11 cellular contexts compared by ENCODE assay signal in genomic region chr17:19363460-19364035, GRCh38. TPM values are rescaled to one million over a fixed set of nuclear protein-coding genes. Genes with fewer than 3 reads are reported as not detected.
DNase-seq lines count a peak whose midpoint lies in the region; TF ChIP-seq lines count a peak whose summit lies in the region.
"Had no signal": no experiment of that assay in that cellular context is flagged by ENCODE, and none has a peak within 500 bp of the region (broad histone marks: within the 10 kb centered on the region; RNA-seq: fewer than 3 reads in every experiment).

No MANE protein-coding gene starts in this region.

- H3F3A ChIP-seq in MM.1S (ENCODE audit: insufficient read depth, low read length) = no peaks in the 10 kb centered on the region

- H4K20me1 ChIP-seq in MM.1S (ENCODE audit: insufficient read depth, low read length) = no peaks in the 10 kb centered on the region

- TF ChIP-seq POLR2A in esophagus muscularis mucosa (IDR thresholded peaks at IDR 0.05; ENCODE audit: low read depth) = no peak
- TF ChIP-seq POLR2A in spleen (IDR thresholded peaks at IDR 0.05) = no peak

- TF ChIP-seq CTCF in MM.1S (IDR thresholded peaks at IDR 0.05; ENCODE audit: low read length) = no peak
- no peak for TF ChIP-seq CTCF in esophagus muscularis mucosa (IDR thresholded peaks at IDR 0.05)
- no peak for TF ChIP-seq CTCF in spleen (IDR thresholded peaks at IDR 0.05 in 8 of 11, conservative IDR thresholded peaks at IDR 0.05 in 3 of 11)
- no peak for TF ChIP-seq CTCF in coronary artery (IDR thresholded peaks at IDR 0.05)

- no peaks in the 10 kb centered on the region for H3K9me3 ChIP-seq in MM.1S (replicated peaks; ENCODE audit: insufficient read depth, low read length)
- H3K9me3 ChIP-seq in esophagus muscularis mucosa = no peaks in the 10 kb centered on the region
- H3K9me3 ChIP-seq in spleen = no peaks in the 10 kb centered on the region
- H3K9me3 ChIP-seq: uterus had no signal

- H3K36me3 Mint-ChIP-seq in activated CD4-positive, alpha-beta memory T cell treated with anti-CD3 and anti-CD28 coated beads, Interleukin-2, amount 10 ng/mL, durations not matched to agents 7 days and 5 days (ENCODE audit: low read depth) = no peaks in the 10 kb centered on the region
- no peaks in the 10 kb centered on the region for H3K36me3 Mint-ChIP-seq in activated CD4-positive, alpha-beta memory T cell treated with anti-CD3 and anti-CD28 coated beads for 36 hours
- H3K36me3 Mint-ChIP-seq: T-cell had no signal

- H2AFZ ChIP-seq in MM.1S (ENCODE audit: low read length) = 0 out of 2 replicates have a peak overlapping the region, but pooled peaks have one; percentile 100

- 0 out of 2 replicates have a peak overlapping the region, but pooled peaks have one; percentile 97 for H3K4me3 ChIP-seq in MM.1S (ENCODE audit: low read length)
- no peak overlapping the region for H3K4me3 ChIP-seq in esophagus muscularis mucosa
- H3K4me3 ChIP-seq in spleen = no peak overlapping the region
- no peak overlapping the region for H3K4me3 ChIP-seq in coronary artery

- peaks cover 37% of the 10 kb centered on the region for H3K4me1 Mint-ChIP-seq in activated CD4-positive, alpha-beta memory T cell treated with anti-CD3 and anti-CD28 coated beads, Interleukin-2, amount 10 ng/mL, durations not matched to agents 7 days and 5 days
- peaks cover 8% of the 10 kb centered on the region for H3K4me1 Mint-ChIP-seq in activated CD4-positive, alpha-beta memory T cell treated with anti-CD3 and anti-CD28 coated beads for 36 hours (ENCODE audit: low read depth)

- H3K9me3 Mint-ChIP-seq in activated CD4-positive, alpha-beta memory T cell treated with anti-CD3 and anti-CD28 coated beads, Interleukin-2, amount 10 ng/mL, durations not matched to agents 7 days and 5 days = no peaks in the 10 kb centered on the region
- H3K9me3 Mint-ChIP-seq in activated CD4-positive, alpha-beta memory T cell treated with anti-CD3 and anti-CD28 coated beads for 36 hours = no peaks in the 10 kb centered on the region
- H3K9me3 Mint-ChIP-seq: T-cell had no signal

- peak overlapping the region; percentile 98; the same call in 1 of the 2 replicates for H3K4me2 ChIP-seq in MM.1S (ENCODE audit: low read depth, low read length)

- peaks cover 17% of the 10 kb centered on the region for H3K27me3 Mint-ChIP-seq in activated CD4-positive, alpha-beta memory T cell treated with anti-CD3 and anti-CD28 coated beads, Interleukin-2, amount 10 ng/mL, durations not matched to agents 7 days and 5 days
- peaks cover 4% of the 10 kb centered on the region for H3K27me3 Mint-ChIP-seq in activated CD4-positive, alpha-beta memory T cell treated with anti-CD3 and anti-CD28 coated beads for 36 hours

- no peak for DNase-seq in activated CD4-positive, alpha-beta memory T cell treated with anti-CD3 and anti-CD28 coated beads, Interleukin-2, amount 10 ng/mL, durations not matched to agents 7 days and 5 days
- no peak for DNase-seq in activated CD4-positive, alpha-beta memory T cell treated with anti-CD3 and anti-CD28 coated beads for 36 hours
- DNase-seq in MM.1S = no peak
- DNase-seq in esophagus muscularis mucosa (ENCODE audit: extremely low spot score) = no peak
- DNase-seq in spleen = peak; percentile 64
- no peak for DNase-seq in NCI-H510A treated with DMSO at 0.1 percent for 48 hours (lab: John Stamatoyannopoulos, UW)
- DNase-seq in GM19240 (ENCODE audit: insufficient read length, low spot score) = no peak
- no peak for DNase-seq in coronary artery (ENCODE audit: low spot score)

- peak overlapping the region; percentile 4 for H3K4me3 Mint-ChIP-seq in activated CD4-positive, alpha-beta memory T cell treated with anti-CD3 and anti-CD28 coated beads, Interleukin-2, amount 10 ng/mL, durations not matched to agents 7 days and 5 days
- H3K4me3 Mint-ChIP-seq in activated CD4-positive, alpha-beta memory T cell treated with anti-CD3 and anti-CD28 coated beads for 36 hours = no peak overlapping the region

- no peak for TF ChIP-seq EP300 in esophagus muscularis mucosa (IDR thresholded peaks at IDR 0.05)

- H3K9ac ChIP-seq in MM.1S (ENCODE audit: low read length) = no peak overlapping the region

- H3K27ac Mint-ChIP-seq in activated CD4-positive, alpha-beta memory T cell treated with anti-CD3 and anti-CD28 coated beads, Interleukin-2, amount 10 ng/mL, durations not matched to agents 7 days and 5 days = no peak overlapping the region
- no peak overlapping the region for H3K27ac Mint-ChIP-seq in activated CD4-positive, alpha-beta memory T cell treated with anti-CD3 and anti-CD28 coated beads for 36 hours

- no peak overlapping the region for H3K27ac ChIP-seq in MM.1S (ENCODE audit: low read length)
- peak overlapping the region in 3 of 4 donors; percentile 79 to 87 (median 84) for H3K27ac ChIP-seq in esophagus muscularis mucosa (replicated peaks in 1 of 4)
- H3K27ac ChIP-seq in spleen = peak overlapping the region in 1 of 8 donors; percentile 84
- H3K27ac ChIP-seq in coronary artery = peak overlapping the region in 1 of 2 donors; percentile 94

- H3K36me3 ChIP-seq in MM.1S (replicated peaks; ENCODE audit: insufficient read depth, low read length) = no peaks in the 10 kb centered on the region
- H3K36me3 ChIP-seq in esophagus muscularis mucosa = peaks cover 0 to 5% (median 0%) of the 10 kb centered on the region in 4 donors
- H3K36me3 ChIP-seq in spleen = no peaks in the 10 kb centered on the region
- H3K36me3 ChIP-seq: uterus had no signal

- CTCF ChIA-PET in activated CD4-positive, alpha-beta memory T cell treated with anti-CD3 and anti-CD28 coated beads, Interleukin-2, amount 10 ng/mL, durations not matched to agents 7 days and 5 days (lab: Charles Lee) = interaction anchor here (0.7 to 5.6 kb wide), 27 partner anchors 9 to 398 kb away, joined by 3 to 128 read pairs (median 6); partner anchors contain the start of gene MAPK7
- CTCF ChIA-PET in activated CD4-positive, alpha-beta memory T cell treated with anti-CD3 and anti-CD28 coated beads for 36 hours (lab: Charles Lee) = interaction anchor here (0.7 to 5.9 kb wide), 42 partner anchors 8 to 412 kb away, joined by 3 to 164 read pairs (median 7); partner anchors contain the start of genes ALDH3A2, MAPK7 and RNF112

- no peaks in the 10 kb centered on the region; the same call in 1 of the 2 replicates for H3K27me3 ChIP-seq in MM.1S (replicated peaks; ENCODE audit: insufficient read depth, low read length)
- H3K27me3 ChIP-seq in esophagus muscularis mucosa = no peaks in the 10 kb centered on the region
- H3K27me3 ChIP-seq in spleen (replicated peaks in 1 of 7) = peaks cover 0 to 7% (median 0%) of the 10 kb centered on the region in 7 donors
- H3K27me3 ChIP-seq: uterus had no signal

- H3K79me2 ChIP-seq in MM.1S (ENCODE audit: low read length) = no peaks in the 10 kb centered on the region

- H3K4me1 ChIP-seq in MM.1S (ENCODE audit: low read length) = peaks cover 8% of the 10 kb centered on the region
- peaks cover 10 to 22% (median 19%) of the 10 kb centered on the region in 4 donors for H3K4me1 ChIP-seq in esophagus muscularis mucosa
- peaks cover 6 to 19% (median 16%) of the 10 kb centered on the region in 6 donors for H3K4me1 ChIP-seq in spleen
- H3K4me1 ChIP-seq: uterus had no signal

- WGBS in esophagus muscularis mucosa = 67% methylated on average over 6 of the region's 6 CpGs
- 52 to 62% (median 61%) methylated on average over 6 of the region's 6 CpGs for WGBS in spleen, 5 donors

- intact Hi-C loops in activated CD4-positive, alpha-beta memory T cell treated with anti-CD3 and anti-CD28 coated beads for 36 hours (cut with micrococcal nuclease) = loop anchor here (5.0 kb wide), 2 partner anchors 144 to 404 kb away; no protein-coding TSS in a partner anchor
- intact Hi-C loops in esophagus muscularis mucosa (cut with DNase I) (loop anchor here (1.0 to 10.0 kb wide), 3 partner anchors 84 to 401 kb away; no protein-coding TSS in a partner anchor), spleen (cut with DNase I; ENCODE audit: low total_unique reads) (loop anchor here (2.0 kb wide), 1 partner anchor 83 kb away; no protein-coding TSS in a partner anchor)

- no peaks in the 10 kb centered on the region for H3K9me2 ChIP-seq in MM.1S (replicated peaks; ENCODE audit: insufficient read depth, low read length)

- POLR2A ChIA-PET in activated CD4-positive, alpha-beta memory T cell treated with anti-CD3 and anti-CD28 coated beads, Interleukin-2, amount 10 ng/mL, durations not matched to agents 7 days and 5 days (lab: Charles Lee) = interaction anchor here (0.6 to 2.3 kb wide), 7 partner anchors 15 to 403 kb away, joined by 3 to 27 read pairs (median 3); partner anchors contain the start of gene MAPK7
- POLR2A ChIA-PET in activated CD4-positive, alpha-beta memory T cell treated with anti-CD3 and anti-CD28 coated beads for 36 hours (lab: Charles Lee) = interaction anchor here (1.1 to 1.5 kb wide), 3 partner anchors 14 to 85 kb away, joined by 3 to 14 read pairs (median 4); partner anchors contain the start of gene MAPK7

RNA-seq across cellular contexts. Expression of gene B9D1, which starts 1.0 kb away (rescaled TPM):
- 1 to 10 TPM; 2.7 to 3.1 TPM for total RNA-seq in activated CD4-positive, alpha-beta memory T cell treated with anti-CD3 and anti-CD28 coated beads, Interleukin-2, amount 10 ng/mL, durations not matched to agents 7 days and 5 days
- total RNA-seq in activated CD4-positive, alpha-beta memory T cell treated with anti-CD3 and anti-CD28 coated beads for 36 hours = 1 to 10 TPM; 7.2 to 7.6 TPM
- 10 to 100 TPM in 1 of 4 donors, 1 to 10 TPM in 3; 9.5 to 13.8 (median 9.9) TPM for total RNA-seq in esophagus muscularis mucosa
- 10 to 100 TPM in 1 of 7 donors, 1 to 10 TPM in 6; 6.4 to 14.1 (median 7.3) TPM for total RNA-seq in spleen
- polyA plus RNA-seq in spleen = 1 to 10 TPM; 4.3 to 8.1 (median 5.8) TPM

RNA-seq across cellular contexts. Expression of gene MAPK7, which starts 14.8 kb away (rescaled TPM):
- total RNA-seq in activated CD4-positive, alpha-beta memory T cell treated with anti-CD3 and anti-CD28 coated beads, Interleukin-2, amount 10 ng/mL, durations not matched to agents 7 days and 5 days = 10 to 100 TPM; 40.6 to 41.4 TPM
- total RNA-seq in activated CD4-positive, alpha-beta memory T cell treated with anti-CD3 and anti-CD28 coated beads for 36 hours = 10 to 100 TPM; 15.4 to 17.2 TPM
- total RNA-seq in esophagus muscularis mucosa (10 to 100 TPM; 26.3 to 41.4 (median 33.2) TPM), spleen (10 to 100 TPM; 23.1 to 56.2 (median 34.4) TPM)
- 10 to 100 TPM in 1 of 3 donors, 1 to 10 TPM in 2; 5.7 to 15.1 (median 6.9) TPM for polyA plus RNA-seq in spleen

RNA-seq across cellular contexts. Expression of gene MFAP4, which starts 23.4 kb away (rescaled TPM):
- total RNA-seq in activated CD4-positive, alpha-beta memory T cell treated with anti-CD3 and anti-CD28 coated beads, Interleukin-2, amount 10 ng/mL, durations not matched to agents 7 days and 5 days = not detected
- not detected for total RNA-seq in activated CD4-positive, alpha-beta memory T cell treated with anti-CD3 and anti-CD28 coated beads for 36 hours
- total RNA-seq in esophagus muscularis mucosa (100 to 1,000 TPM; 127 to 315 (median 226) TPM), spleen (10 to 100 TPM; 10.1 to 41.0 (median 21.8) TPM)
- polyA plus RNA-seq in spleen = 10 to 100 TPM; 16.1 to 48.4 (median 17.8) TPM
- polyA plus RNA-seq: neural cell had no signal

RNA-seq across cellular contexts. Expression of gene RNF112, which starts 47.5 kb away (rescaled TPM):
- under 1 TPM; 0.58 to 0.60 TPM for total RNA-seq in activated CD4-positive, alpha-beta memory T cell treated with anti-CD3 and anti-CD28 coated beads, Interleukin-2, amount 10 ng/mL, durations not matched to agents 7 days and 5 days
- total RNA-seq in activated CD4-positive, alpha-beta memory T cell treated with anti-CD3 and anti-CD28 coated beads for 36 hours = under 1 TPM; 0.86 to 0.97 TPM
- total RNA-seq in esophagus muscularis mucosa = 1 to 10 TPM; 2.3 to 5.4 (median 4.3) TPM
- 1 to 10 TPM; 2.3 to 7.6 (median 2.7) TPM for total RNA-seq in spleen
- polyA plus RNA-seq in spleen = 1 to 10 TPM; 1.3 to 5.9 (median 2.2) TPM

Comparison
In these comparisons a context has a peak if more than half of its experiments do, and no peak if none do; other contexts are left out.
1. RNA of gene MFAP4, which starts 23.4 kb away (total RNA-seq): 127 to 315 TPM in esophagus muscularis mucosa and 10.1 to 41.0 TPM in spleen; not detected in activated CD4-positive, alpha-beta memory T cell treated with anti-CD3 and anti-CD28 coated beads, Interleukin-2, amount 10 ng/mL, durations not matched to agents 7 days and 5 days and not detected in activated CD4-positive, alpha-beta memory T cell treated with anti-CD3 and anti-CD28 coated beads for 36 hours; every median in the first group is over 4 times any median in the second.